Comparison of ENCODE assay signal across 7 cellular contexts in genomic region chr10:69360485-69361302, GRCh38. TPM values are rescaled to one million over a fixed set of nuclear protein-coding genes. Genes with fewer than 3 reads are reported as not detected.
DNase-seq lines count a peak whose midpoint lies in the region; ATAC-seq and TF ChIP-seq lines count a peak whose summit lies in the region.

No MANE protein-coding gene starts in this region.

- peak in 1 of 2 donors; percentile 61 for TF ChIP-seq POLR2A in thyroid gland (IDR thresholded peaks at IDR 0.05)

- H3K4me3 ChIP-seq in ascending aorta (peak overlapping the region; percentile 6 to 41), thyroid gland (replicated peaks in 1 of 3) (no peak overlapping the region)

- ATAC-seq in HG02884 (IDR thresholded peaks at IDR 0.05; ENCODE audit: unreplicated experiment), result no peak
- ATAC-seq in GM21723 (IDR thresholded peaks at IDR 0.05; ENCODE audit: unreplicated experiment), result no peak

- H3K27me3 ChIP-seq in ascending aorta (no peaks in the 10 kb centered on the region), thyroid gland (no peaks in the 10 kb centered on the region)

- peak in 53 of 76 experiments; percentile 3 to 64 (median 24) for DNase-seq in HUDEP-2 (lab: John Stamatoyannopoulos, UW; ENCODE audit: unreplicated experiment in 76 of 76)
- DNase-seq in ascending aorta (ENCODE audit: low spot score in 2 of 2), result peak; percentile 71 to 93
- DNase-seq in iris pigment epithelial cell (ENCODE audit: low read depth), result peak; percentile 96
- peak; percentile 94 to 95 for DNase-seq in thyroid gland
- DNase-seq in stimulated activated CD4-positive, alpha-beta T cell treated with anti-CD3 and anti-CD28 coated beads, Interleukin-12 subunit alpha, Interleukin-12 subunit beta, amount 100 ng/mL, for 4 hours, result no peak

- H3K36me3 ChIP-seq in ascending aorta (peaks cover 24 to 28% of the 10 kb centered on the region in 2 donors), thyroid gland (peaks cover 5 to 7% of the 10 kb centered on the region in 2 donors)

- TF ChIP-seq CTCF in ascending aorta (IDR thresholded peaks at IDR 0.05) (no peak), thyroid gland (IDR thresholded peaks at IDR 0.05) (no peak)

- H3K4me1 ChIP-seq in ascending aorta (peaks cover 25 to 58% of the 10 kb centered on the region in 2 donors), thyroid gland (peaks cover 57 to 61% of the 10 kb centered on the region in 2 donors)

- 24 to 26% methylated on average over 4 to 7 of the region's 8 CpGs for WGBS in thyroid gland, 2 donors

- H3K27ac ChIP-seq in ascending aorta (peak overlapping the region; percentile 95 to 96), thyroid gland (peak overlapping the region; percentile 85 to 90 (median 87))

- H3K9me3 ChIP-seq in ascending aorta (no peaks in the 10 kb centered on the region), thyroid gland (no peaks in the 10 kb centered on the region)

- intact Hi-C loops in ascending aorta (cut with DNase I), result loop anchor here (5.0 kb wide), 1 partner anchor 238 kb away; the partner anchor contains the start of gene VPS26A
- intact Hi-C loops in thyroid gland (cut with DNase I), result no loop called here

RNA-seq across cellular contexts. Expression of gene TACR2, which starts 56.0 kb away (rescaled TPM):
- not detected for total RNA-seq in ascending aorta
- not detected for total RNA-seq in thyroid gland

Comparison
In these comparisons a context has a peak if more than half of its experiments do, and no peak if none do; other contexts are left out.
1. H3K4me3 ChIP-seq: peak in ascending aorta (2 of 2); none in thyroid gland (0 of 3).